ENCODE assay signal across 1 cellular context in genomic region chr16:30394603-30395154, GRCh38.
TF ChIP-seq lines count a peak whose summit lies in the region.

No MANE protein-coding gene starts in this region.

TF ChIP-seq in K562, 482 proteins besides CTCF, POLR2A, EP300 and RAD21 (continued from another document and continues in another):
- TF ChIP-seq LARP7 (IDR thresholded peaks at IDR 0.05) (no peak), TEAD2 (tag; IDR thresholded peaks at IDR 0.05) (no peak), DDX20 (tag; IDR thresholded peaks at IDR 0.05; ENCODE audit: low read depth) (no peak), JUND (IDR thresholded peaks at IDR 0.05; ENCODE audit: borderline replicate concordance, low read depth, low read length) (no peak), JUND (tag; IDR thresholded peaks at IDR 0.05; ENCODE audit: borderline replicate concordance, low read depth, low read length) (no peak; the same call in 2 of the 3 replicates), DNMT1 (IDR thresholded peaks at IDR 0.05) (no peak), ZBTB17 (CRISPR knock-in tag; IDR thresholded peaks at IDR 0.05) (no peak), NR2C2 (CRISPR knock-in tag; IDR thresholded peaks at IDR 0.05) (no peak), NR2C2 (tag; IDR thresholded peaks at IDR 0.05) (no peak), CC2D1A (IDR thresholded peaks at IDR 0.05) (no peak), SMC3 (conservative IDR thresholded peaks at IDR 0.05; ENCODE audit: insufficient read depth, low read depth, low read length) (no peak), NFXL1 (CRISPR knock-in tag; IDR thresholded peaks at IDR 0.05) (no peak), RFX7 (CRISPR knock-in tag; IDR thresholded peaks at IDR 0.05) (no peak), MAFF (IDR thresholded peaks at IDR 0.05; ENCODE audit: low read length) (no peak), SOX6 (IDR thresholded peaks at IDR 0.05) (0 out of 2 replicates have a peak, but pooled peaks have one; percentile 9), NCOA4 (IDR thresholded peaks at IDR 0.05; ENCODE audit: partially characterized antibody) (no peak), TAL1 (IDR thresholded peaks at IDR 0.05) (peak; percentile 25; the same call in 1 of the 2 replicates), C11orf30 (IDR thresholded peaks at IDR 0.05; ENCODE audit: low read depth) (no peak), DMBX1 (CRISPR knock-in tag; IDR thresholded peaks at IDR 0.05; ENCODE audit: borderline replicate concordance) (no peak), RBM15 (IDR thresholded peaks at IDR 0.05; ENCODE audit: insufficient read depth, low read length) (no peak), U2AF2 (optimal IDR thresholded peaks at IDR 0.05; ENCODE audit: low read depth, low read length) (no peak), THAP7 (CRISPR knock-in tag; IDR thresholded peaks at IDR 0.05) (no peak), LCOR (CRISPR knock-in tag; IDR thresholded peaks at IDR 0.05) (0 out of 2 replicates have a peak, but pooled peaks have one; percentile 23), ELF4 (CRISPR knock-in tag; IDR thresholded peaks at IDR 0.05) (peak; percentile 53; the same call in 1 of the 2 replicates), NR2F6 (CRISPR knock-in tag; IDR thresholded peaks at IDR 0.05) (no peak), PHF8 (IDR thresholded peaks at IDR 0.05; ENCODE audit: borderline replicate concordance, low read length) (no peak; the same call in 1 of the 2 replicates), ZNF449 (CRISPR knock-in tag; IDR thresholded peaks at IDR 0.05) (no peak), LEF1 (IDR thresholded peaks at IDR 0.05) (no peak), POU5F1 (IDR thresholded peaks at IDR 0.05; ENCODE audit: borderline replicate concordance, low read depth, low read length, partially characterized antibody) (no peak), HDAC8 (tag; IDR thresholded peaks at IDR 0.05) (no peak), MCM3 (IDR thresholded peaks at IDR 0.05) (no peak), HCFC1 (IDR thresholded peaks at IDR 0.05; ENCODE audit: low read depth, low read length) (no peak), PML (IDR thresholded peaks at IDR 0.05; ENCODE audit: low read length) (no peak), KDM5B (IDR thresholded peaks at IDR 0.05; ENCODE audit: insufficient replicate concordance, low read depth, low read length) (peak; percentile 62), CHD1 (IDR thresholded peaks at IDR 0.05; ENCODE audit: low read length) (peak; percentile 14), ZNF778 (CRISPR knock-in tag; IDR thresholded peaks at IDR 0.05) (no peak), E2F3 (CRISPR knock-in tag; IDR thresholded peaks at IDR 0.05) (no peak), SIN3A (IDR thresholded peaks at IDR 0.05; ENCODE audit: borderline replicate concordance in 2 of 2, control insufficient read depth in 1 of 2, low read depth in 2 of 2, low read length in 2 of 2) (no peak), GABPB1 (CRISPR knock-in tag; IDR thresholded peaks at IDR 0.05) (no peak; the same call in 1 of the 2 replicates), CHD2 (IDR thresholded peaks at IDR 0.05; ENCODE audit: low read depth, low read length) (no peak), ZNF184 (CRISPR knock-in tag; IDR thresholded peaks at IDR 0.05) (no peak), CBX2 (IDR thresholded peaks at IDR 0.05; ENCODE audit: insufficient read depth, low read length, poor library complexity, severe bottlenecking) (no peak), COPS2 (conservative IDR thresholded peaks at IDR 0.05) (no peak), TAF1 (IDR thresholded peaks at IDR 0.05; ENCODE audit: control insufficient read depth, extremely low read depth, insufficient read depth, low read length, severe bottlenecking) (peak; percentile 48), ATF4 (CRISPR knock-in tag; IDR thresholded peaks at IDR 0.05) (no peak), TFE3 (CRISPR knock-in tag; IDR thresholded peaks at IDR 0.05) (no peak), ZNF668 (CRISPR knock-in tag; IDR thresholded peaks at IDR 0.05) (no peak)
- TF ChIP-seq, protein P1, sequence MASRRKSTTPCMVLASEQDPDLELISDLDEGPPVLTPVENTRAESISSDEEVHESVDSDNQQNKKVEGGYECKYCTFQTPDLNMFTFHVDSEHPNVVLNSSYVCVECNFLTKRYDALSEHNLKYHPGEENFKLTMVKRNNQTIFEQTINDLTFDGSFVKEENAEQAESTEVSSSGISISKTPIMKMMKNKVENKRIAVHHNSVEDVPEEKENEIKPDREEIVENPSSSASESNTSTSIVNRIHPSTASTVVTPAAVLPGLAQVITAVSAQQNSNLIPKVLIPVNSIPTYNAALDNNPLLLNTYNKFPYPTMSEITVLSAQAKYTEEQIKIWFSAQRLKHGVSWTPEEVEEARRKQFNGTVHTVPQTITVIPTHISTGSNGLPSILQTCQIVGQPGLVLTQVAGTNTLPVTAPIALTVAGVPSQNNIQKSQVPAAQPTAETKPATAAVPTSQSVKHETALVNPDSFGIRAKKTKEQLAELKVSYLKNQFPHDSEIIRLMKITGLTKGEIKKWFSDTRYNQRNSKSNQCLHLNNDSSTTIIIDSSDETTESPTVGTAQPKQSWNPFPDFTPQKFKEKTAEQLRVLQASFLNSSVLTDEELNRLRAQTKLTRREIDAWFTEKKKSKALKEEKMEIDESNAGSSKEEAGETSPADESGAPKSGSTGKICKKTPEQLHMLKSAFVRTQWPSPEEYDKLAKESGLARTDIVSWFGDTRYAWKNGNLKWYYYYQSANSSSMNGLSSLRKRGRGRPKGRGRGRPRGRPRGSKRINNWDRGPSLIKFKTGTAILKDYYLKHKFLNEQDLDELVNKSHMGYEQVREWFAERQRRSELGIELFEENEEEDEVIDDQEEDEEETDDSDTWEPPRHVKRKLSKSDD (conservative IDR thresholded peaks at IDR 0.05; ENCODE audit: low read length): no peak
- TF ChIP-seq, protein P2, sequence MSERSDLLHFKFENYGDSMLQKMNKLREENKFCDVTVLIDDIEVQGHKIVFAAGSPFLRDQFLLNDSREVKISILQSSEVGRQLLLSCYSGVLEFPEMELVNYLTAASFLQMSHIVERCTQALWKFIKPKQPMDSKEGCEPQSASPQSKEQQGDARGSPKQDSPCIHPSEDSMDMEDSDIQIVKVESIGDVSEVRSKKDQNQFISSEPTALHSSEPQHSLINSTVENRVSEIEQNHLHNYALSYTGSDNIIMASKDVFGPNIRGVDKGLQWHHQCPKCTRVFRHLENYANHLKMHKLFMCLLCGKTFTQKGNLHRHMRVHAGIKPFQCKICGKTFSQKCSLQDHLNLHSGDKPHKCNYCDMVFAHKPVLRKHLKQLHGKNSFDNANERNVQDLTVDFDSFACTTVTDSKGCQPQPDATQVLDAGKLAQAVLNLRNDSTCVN (CRISPR knock-in tag; IDR thresholded peaks at IDR 0.05): 0 out of 2 replicates have a peak, but pooled peaks have one; percentile 24
- TF ChIP-seq, protein P3, sequence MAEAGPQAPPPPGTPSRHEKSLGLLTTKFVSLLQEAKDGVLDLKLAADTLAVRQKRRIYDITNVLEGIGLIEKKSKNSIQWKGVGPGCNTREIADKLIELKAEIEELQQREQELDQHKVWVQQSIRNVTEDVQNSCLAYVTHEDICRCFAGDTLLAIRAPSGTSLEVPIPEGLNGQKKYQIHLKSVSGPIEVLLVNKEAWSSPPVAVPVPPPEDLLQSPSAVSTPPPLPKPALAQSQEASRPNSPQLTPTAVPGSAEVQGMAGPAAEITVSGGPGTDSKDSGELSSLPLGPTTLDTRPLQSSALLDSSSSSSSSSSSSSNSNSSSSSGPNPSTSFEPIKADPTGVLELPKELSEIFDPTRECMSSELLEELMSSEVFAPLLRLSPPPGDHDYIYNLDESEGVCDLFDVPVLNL (CRISPR knock-in tag; IDR thresholded peaks at IDR 0.05; ENCODE audit: low read depth): no peak
- TF ChIP-seq, protein P4, sequence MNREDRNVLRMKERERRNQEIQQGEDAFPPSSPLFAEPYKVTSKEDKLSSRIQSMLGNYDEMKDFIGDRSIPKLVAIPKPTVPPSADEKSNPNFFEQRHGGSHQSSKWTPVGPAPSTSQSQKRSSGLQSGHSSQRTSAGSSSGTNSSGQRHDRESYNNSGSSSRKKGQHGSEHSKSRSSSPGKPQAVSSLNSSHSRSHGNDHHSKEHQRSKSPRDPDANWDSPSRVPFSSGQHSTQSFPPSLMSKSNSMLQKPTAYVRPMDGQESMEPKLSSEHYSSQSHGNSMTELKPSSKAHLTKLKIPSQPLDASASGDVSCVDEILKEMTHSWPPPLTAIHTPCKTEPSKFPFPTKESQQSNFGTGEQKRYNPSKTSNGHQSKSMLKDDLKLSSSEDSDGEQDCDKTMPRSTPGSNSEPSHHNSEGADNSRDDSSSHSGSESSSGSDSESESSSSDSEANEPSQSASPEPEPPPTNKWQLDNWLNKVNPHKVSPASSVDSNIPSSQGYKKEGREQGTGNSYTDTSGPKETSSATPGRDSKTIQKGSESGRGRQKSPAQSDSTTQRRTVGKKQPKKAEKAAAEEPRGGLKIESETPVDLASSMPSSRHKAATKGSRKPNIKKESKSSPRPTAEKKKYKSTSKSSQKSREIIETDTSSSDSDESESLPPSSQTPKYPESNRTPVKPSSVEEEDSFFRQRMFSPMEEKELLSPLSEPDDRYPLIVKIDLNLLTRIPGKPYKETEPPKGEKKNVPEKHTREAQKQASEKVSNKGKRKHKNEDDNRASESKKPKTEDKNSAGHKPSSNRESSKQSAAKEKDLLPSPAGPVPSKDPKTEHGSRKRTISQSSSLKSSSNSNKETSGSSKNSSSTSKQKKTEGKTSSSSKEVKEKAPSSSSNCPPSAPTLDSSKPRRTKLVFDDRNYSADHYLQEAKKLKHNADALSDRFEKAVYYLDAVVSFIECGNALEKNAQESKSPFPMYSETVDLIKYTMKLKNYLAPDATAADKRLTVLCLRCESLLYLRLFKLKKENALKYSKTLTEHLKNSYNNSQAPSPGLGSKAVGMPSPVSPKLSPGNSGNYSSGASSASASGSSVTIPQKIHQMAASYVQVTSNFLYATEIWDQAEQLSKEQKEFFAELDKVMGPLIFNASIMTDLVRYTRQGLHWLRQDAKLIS (CRISPR knock-in tag; IDR thresholded peaks at IDR 0.05): no peak
- TF ChIP-seq, protein P5, sequence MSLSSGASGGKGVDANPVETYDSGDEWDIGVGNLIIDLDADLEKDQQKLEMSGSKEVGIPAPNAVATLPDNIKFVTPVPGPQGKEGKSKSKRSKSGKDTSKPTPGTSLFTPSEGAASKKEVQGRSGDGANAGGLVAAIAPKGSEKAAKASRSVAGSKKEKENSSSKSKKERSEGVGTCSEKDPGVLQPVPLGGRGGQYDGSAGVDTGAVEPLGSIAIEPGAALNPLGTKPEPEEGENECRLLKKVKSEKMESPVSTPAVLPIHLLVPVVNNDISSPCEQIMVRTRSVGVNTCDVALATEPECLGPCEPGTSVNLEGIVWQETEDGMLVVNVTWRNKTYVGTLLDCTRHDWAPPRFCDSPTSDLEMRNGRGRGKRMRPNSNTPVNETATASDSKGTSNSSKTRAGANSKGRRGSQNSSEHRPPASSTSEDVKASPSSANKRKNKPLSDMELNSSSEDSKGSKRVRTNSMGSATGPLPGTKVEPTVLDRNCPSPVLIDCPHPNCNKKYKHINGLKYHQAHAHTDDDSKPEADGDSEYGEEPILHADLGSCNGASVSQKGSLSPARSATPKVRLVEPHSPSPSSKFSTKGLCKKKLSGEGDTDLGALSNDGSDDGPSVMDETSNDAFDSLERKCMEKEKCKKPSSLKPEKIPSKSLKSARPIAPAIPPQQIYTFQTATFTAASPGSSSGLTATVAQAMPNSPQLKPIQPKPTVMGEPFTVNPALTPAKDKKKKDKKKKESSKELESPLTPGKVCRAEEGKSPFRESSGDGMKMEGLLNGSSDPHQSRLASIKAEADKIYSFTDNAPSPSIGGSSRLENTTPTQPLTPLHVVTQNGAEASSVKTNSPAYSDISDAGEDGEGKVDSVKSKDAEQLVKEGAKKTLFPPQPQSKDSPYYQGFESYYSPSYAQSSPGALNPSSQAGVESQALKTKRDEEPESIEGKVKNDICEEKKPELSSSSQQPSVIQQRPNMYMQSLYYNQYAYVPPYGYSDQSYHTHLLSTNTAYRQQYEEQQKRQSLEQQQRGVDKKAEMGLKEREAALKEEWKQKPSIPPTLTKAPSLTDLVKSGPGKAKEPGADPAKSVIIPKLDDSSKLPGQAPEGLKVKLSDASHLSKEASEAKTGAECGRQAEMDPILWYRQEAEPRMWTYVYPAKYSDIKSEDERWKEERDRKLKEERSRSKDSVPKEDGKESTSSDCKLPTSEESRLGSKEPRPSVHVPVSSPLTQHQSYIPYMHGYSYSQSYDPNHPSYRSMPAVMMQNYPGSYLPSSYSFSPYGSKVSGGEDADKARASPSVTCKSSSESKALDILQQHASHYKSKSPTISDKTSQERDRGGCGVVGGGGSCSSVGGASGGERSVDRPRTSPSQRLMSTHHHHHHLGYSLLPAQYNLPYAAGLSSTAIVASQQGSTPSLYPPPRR (CRISPR knock-in tag; IDR thresholded peaks at IDR 0.05; ENCODE audit: borderline replicate concordance): no peak
